Comparison of ENCODE assay signal across 8 cellular contexts in the genomic region with DNA sequence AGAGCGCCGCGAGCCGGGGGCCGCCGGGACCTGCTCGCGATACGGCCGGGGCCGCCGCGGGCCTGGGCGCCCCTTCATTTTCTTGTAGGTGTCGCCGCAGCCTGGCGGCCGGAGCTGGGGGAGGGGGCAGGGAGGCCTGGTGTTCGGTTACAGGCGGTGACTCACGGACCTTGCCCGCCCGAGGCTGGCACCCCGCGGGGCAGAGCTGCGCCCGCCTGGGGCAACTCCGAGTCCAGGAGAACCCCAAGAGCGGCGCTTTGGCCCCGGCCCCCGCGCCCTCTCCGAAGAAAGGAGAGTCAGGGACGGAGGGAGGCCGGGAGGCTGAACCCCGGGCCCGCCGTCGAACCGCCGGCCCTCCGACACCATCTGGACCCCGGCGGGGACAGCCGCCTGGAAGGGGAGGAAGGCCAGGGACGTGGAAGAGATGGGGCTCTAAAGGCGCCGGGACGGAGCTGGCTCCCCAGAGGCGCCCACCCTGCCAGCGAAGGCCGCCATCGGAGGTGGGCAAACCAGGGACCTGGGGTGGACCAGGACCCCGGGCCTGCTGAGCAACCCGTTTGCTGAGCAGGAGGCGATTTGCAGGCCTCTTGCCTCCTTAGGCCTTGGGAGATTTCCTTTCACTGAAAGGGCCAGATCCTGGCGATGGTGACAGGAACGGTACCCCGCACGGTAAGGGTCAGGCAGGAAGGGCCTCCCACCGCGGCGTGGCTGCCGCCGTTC. TPM values are rescaled to one million over a fixed set of nuclear protein-coding genes. Genes with fewer than 3 reads are reported as not detected.
DNase-seq lines count a peak whose midpoint lies in the region; ATAC-seq and TF ChIP-seq lines count a peak whose summit lies in the region.

No MANE protein-coding gene starts in this region.

- TF ChIP-seq EP300 in ovary (IDR thresholded peaks at IDR 0.05): no peak

- peak overlapping the region; percentile 15 to 89 (median 54) for H3K4me3 ChIP-seq in adrenal gland
- H3K4me3 ChIP-seq in left ventricle myocardium inferior: peak overlapping the region; percentile 95
- peak overlapping the region; percentile 86 for H3K4me3 ChIP-seq in ovary

- intact Hi-C loops in adrenal gland (cut with DNase I): loop anchor here (5.0 to 10.0 kb wide), 4 partner anchors 65 to 717 kb away; no protein-coding TSS in a partner anchor
- intact Hi-C loops in left ventricle myocardium inferior (cut with micrococcal nuclease): loop anchor here (10.0 kb wide), 1 partner anchor 715 kb away; no protein-coding TSS in a partner anchor
- intact Hi-C loops in ovary (cut with DNase I): loop anchor here (5.0 to 10.0 kb wide), 6 partner anchors 52 to 725 kb away; no protein-coding TSS in a partner anchor

- TF ChIP-seq CTCF in adrenal gland (IDR thresholded peaks at IDR 0.05) (no peak), left ventricle myocardium inferior (IDR thresholded peaks at IDR 0.05; ENCODE audit: borderline replicate concordance) (no peak), ovary (IDR thresholded peaks at IDR 0.05) (peak in 2 of 3 donors; percentile 26 to 39)

- no peaks in the 10 kb centered on the region for H3K9me3 ChIP-seq in adrenal gland (replicated peaks in 1 of 3)
- no peaks in the 10 kb centered on the region for H3K9me3 ChIP-seq in left ventricle myocardium inferior (replicated peaks)
- H3K9me3 ChIP-seq in ovary: no peaks in the 10 kb centered on the region

- H3K27me3 ChIP-seq in adrenal gland (no peaks in the 10 kb centered on the region), left ventricle myocardium inferior (ENCODE audit: low read depth) (no peaks in the 10 kb centered on the region), ovary (no peaks in the 10 kb centered on the region)

- TF ChIP-seq POLR2A in adrenal gland (IDR thresholded peaks at IDR 0.05): peak in 1 of 2 donors; percentile 66
- TF ChIP-seq POLR2A in ovary (IDR thresholded peaks at IDR 0.05): peak; percentile 35

- no peaks in the 10 kb centered on the region for H3K36me3 ChIP-seq in adrenal gland (replicated peaks in 1 of 2)
- H3K36me3 ChIP-seq in left ventricle myocardium inferior: no peaks in the 10 kb centered on the region
- no peaks in the 10 kb centered on the region for H3K36me3 ChIP-seq in ovary

- DNase-seq in NCI-H524 (lab: John Stamatoyannopoulos, UW) (peak; percentile 38 to 54), NCI-H524 treated with DMSO at 0.1 percent for 48 hours (lab: John Stamatoyannopoulos, UW) (no peak), NCI-H2107 treated with DMSO at 0.1 percent for 48 hours (lab: John Stamatoyannopoulos, UW; ENCODE audit: unreplicated experiment) (peak; percentile 70), adrenal gland (peak; percentile 82 to 91 (median 87)), left ventricle myocardium inferior (peak; percentile 79), ovary (peak; percentile 78 to 83 (median 80))
- no peak for DNase-seq in central memory CD4-positive, alpha-beta T cell

- peak overlapping the region; percentile 50 to 96 (median 82) for H3K27ac ChIP-seq in adrenal gland
- H3K27ac ChIP-seq in left ventricle myocardium inferior (replicated peaks): peak overlapping the region; percentile 98
- H3K27ac ChIP-seq in ovary: peak overlapping the region; percentile 95 to 97

- 4 to 20% (median 6%) methylated on average over 9 to 66 of the region's 66 CpGs for WGBS in adrenal gland, 4 donors
- WGBS in ovary, 3 donors: 1 to 2% (median 1%) methylated on average over 44 to 66 of the region's 66 CpGs

- no peak for ATAC-seq in HG03460 (IDR thresholded peaks at IDR 0.05; ENCODE audit: unreplicated experiment)

- H3K4me1 ChIP-seq in adrenal gland (replicated peaks in 1 of 2) (peaks cover 11 to 38% of the 10 kb centered on the region in 2 donors), left ventricle myocardium inferior (peaks cover 92% of the 10 kb centered on the region), ovary (ENCODE audit: insufficient read depth) (peaks cover 13% of the 10 kb centered on the region)

RNA-seq across cellular contexts. Expression of a gene that starts 0.8 kb away (rescaled TPM):
- total RNA-seq in adrenal gland (10 to 100 TPM in 5 of 8 donors, 1 to 10 TPM in 3; 5.8 to 15.1 (median 10.4) TPM), left ventricle myocardium inferior (42.1 TPM), ovary (10 to 100 TPM in 5 of 7 donors, 1 to 10 TPM in 2; 2.8 to 22.2 (median 12.0) TPM)
- polyA plus RNA-seq in adrenal gland (1 to 10 TPM; 2.4 to 4.6 (median 3.0) TPM), ovary (10 to 100 TPM in 1 of 2 donors, 1 to 10 TPM in 1; 9.3 to 15.8 TPM)

Comparison
In these comparisons a context has a peak if more than half of its experiments do, and no peak if none do; other contexts are left out.
1. DNase-seq: peak in NCI-H524 (2 of 2), NCI-H2107 treated with DMSO at 0.1 percent for 48 hours (single experiment), adrenal gland (7 of 7), left ventricle myocardium inferior (single experiment) and ovary (5 of 5); none in NCI-H524 treated with DMSO at 0.1 percent for 48 hours (single experiment) and central memory CD4-positive, alpha-beta T cell (single experiment).
2. CTCF ChIP-seq: peak in ovary (2 of 3); none in adrenal gland (0 of 6) and left ventricle myocardium inferior (single experiment).
3. Peak in every context shown above with its lines, with median percentiles within 50 percentile points of each other: H3K27ac ChIP-seq and H3K4me3 ChIP-seq.